10 cellular contexts compared by ENCODE assay signal in genomic region chr13:20232556-20233277, GRCh38. TPM values are rescaled to one million over a fixed set of nuclear protein-coding genes. Genes with fewer than 3 reads are reported as not detected.
DNase-seq lines count a peak whose midpoint lies in the region; ATAC-seq, FAIRE-seq and TF ChIP-seq lines count a peak whose summit lies in the region.
"Had no signal": no experiment of that assay in that cellular context is flagged by ENCODE, and none has a peak within 500 bp of the region (broad histone marks: within the 10 kb centered on the region; RNA-seq: fewer than 3 reads in every experiment).

No MANE protein-coding gene starts in this region.

- no peak for ATAC-seq in HG03139 (IDR thresholded peaks at IDR 0.05; ENCODE audit: unreplicated experiment)

- no peak overlapping the region for H3K27ac Mint-ChIP-seq in neural crest cell (ENCODE audit: unreplicated experiment)

- peak overlapping the region in 1 of 4 experiments; percentile 41; a peak in 1 of 7 replicates for H3K9ac ChIP-seq in H1 (replicated peaks in 1 of 4; ENCODE audit: extremely low read depth in 1 of 4, low read depth in 3 of 4, low read length in 3 of 4)

- TF ChIP-seq RAD21 in H1 (IDR thresholded peaks at IDR 0.05 in 1 of 2, conservative IDR thresholded peaks at IDR 0.05 in 1 of 2; ENCODE audit: low read depth in 2 of 2, low read length in 2 of 2): no peak

- in situ Hi-C loops in HAP-1 (cut with MboI; ENCODE audit: low sequenced_read_pairs): no loop called here

- TF ChIP-seq POLR2A in H1 (IDR thresholded peaks at IDR 0.05; ENCODE audit: control extremely low read depth in 1 of 2, low read depth in 2 of 2, low read length in 2 of 2): no peak

- no peak for DNase-seq in A673 (ENCODE audit: low spot score)
- no peak for DNase-seq in HAP-1 (ENCODE audit: low spot score in 2 of 2)
- no peak for DNase-seq in H1 (ENCODE audit: low read depth in 1 of 2, low spot score in 2 of 2)
- DNase-seq in neural crest cell (ENCODE audit: low read depth, low spot score): no peak
- DNase-seq in NCI-H146 (lab: John Stamatoyannopoulos, UW): no peak
- DNase-seq in islet precursor cell: no peak
- DNase-seq in NOMO-1 treated with dmso at 0.1 percent for 144 hours (lab: John Stamatoyannopoulos, UW; ENCODE audit: unreplicated experiment): no peak
- DNase-seq: NCI-H446 treated with DMSO at 0.1 percent for 48 hours had no signal

- H3K4me3 Mint-ChIP-seq in neural crest cell: peak overlapping the region; percentile 27

- no peak for FAIRE-seq in H1 (lab: Jason Lieb, UNC)

- H2BK20ac ChIP-seq in H1 (ENCODE audit: low read length): no peak overlapping the region

- peaks cover 5% of the 10 kb centered on the region for H3K23me2 ChIP-seq in H1 (ENCODE audit: low read depth, low read length)

- H2BK120ac ChIP-seq in H1 (replicated peaks; ENCODE audit: low read depth, low read length): no peak overlapping the region

- no peak overlapping the region for H3K18ac ChIP-seq in H1 (ENCODE audit: extremely low read depth, low read length)

- peak overlapping the region; percentile 67 to 91 for H3K4me2 ChIP-seq in H1 (ENCODE audit: insufficient read depth in 1 of 2, low read depth in 2 of 2, low read length in 2 of 2)

- H3K27me3 ChIP-seq in A673 (replicated peaks; ENCODE audit: insufficient read depth, low read depth, low read length, poor library complexity): peaks cover 52% of the 10 kb centered on the region
- H3K27me3 ChIP-seq in HAP-1 (ENCODE audit: low read depth): peaks cover 16% of the 10 kb centered on the region
- H3K27me3 ChIP-seq in H1 (replicated peaks in 1 of 4; ENCODE audit: control insufficient read depth in 3 of 4, extremely low read depth in 1 of 4, insufficient read depth in 3 of 4, low read length in 3 of 4): peaks cover 30 to 52% (median 46%) of the 10 kb centered on the region in 4 experiments
- H3K27me3 ChIP-seq: ascending aorta had no signal

- intact Hi-C loops in A673 (cut with micrococcal nuclease; ENCODE audit: unreplicated experiment): no loop called here

- H4K5ac ChIP-seq in H1 (ENCODE audit: insufficient read length, low read depth, low read length): no peak overlapping the region

- H3K4me3 ChIP-seq in A673 (ENCODE audit: low read depth, low read length, poor library complexity, severe bottlenecking) (peak overlapping the region; percentile 25), HAP-1 (peak overlapping the region; percentile 28), H1 (ENCODE audit: extremely low read depth in 1 of 4, insufficient read depth in 2 of 4, low read depth in 3 of 4, low read length in 4 of 4) (peak overlapping the region in 3 of 4 experiments; percentile 32 to 61 (median 34); a peak in 6 of 8 replicates)

- POLR2A ChIA-PET in A673 (lab: Charles Lee; ENCODE audit: low non-redundant PET): no interaction called here
- POLR2A ChIA-PET in H1 (lab: Charles Lee; ENCODE audit: partially characterized antibody): no interaction called here

- no peak for TF ChIP-seq CTCF in A673 (conservative IDR thresholded peaks at IDR 0.05; ENCODE audit: low read depth, low read length)
- no peak for TF ChIP-seq CTCF in H1 (IDR thresholded peaks at IDR 0.05; ENCODE audit: control extremely low read depth in 1 of 3, insufficient read depth in 1 of 3, low read depth in 1 of 3, low read length in 3 of 3)
- TF ChIP-seq CTCF in neural crest cell (conservative IDR thresholded peaks at IDR 0.05): no peak

- peaks cover 9% of the 10 kb centered on the region for H3K4me1 Mint-ChIP-seq in neural crest cell

- H3K36me3 Mint-ChIP-seq in neural crest cell (ENCODE audit: low read depth): no peaks in the 10 kb centered on the region

- no peak overlapping the region for H3K56ac ChIP-seq in H1 (replicated peaks; ENCODE audit: insufficient read length, low read depth, low read length)

- TF ChIP-seq EP300 in H1 (IDR thresholded peaks at IDR 0.05; ENCODE audit: borderline replicate concordance in 1 of 2, low read depth in 2 of 2, low read length in 2 of 2): no peak

- H3K27me3 Mint-ChIP-seq in neural crest cell (ENCODE audit: low read depth): peaks cover 79% of the 10 kb centered on the region

- no peaks in the 10 kb centered on the region for H3K79me1 ChIP-seq in H1 (ENCODE audit: low read depth, low read length)

- H3K36me3 ChIP-seq in A673 (ENCODE audit: insufficient read depth, low read length, poor library complexity, severe bottlenecking) (no peaks in the 10 kb centered on the region), HAP-1 (replicated peaks) (no peaks in the 10 kb centered on the region), H1 (ENCODE audit: control insufficient read depth in 2 of 4, insufficient read depth in 4 of 4, low read length in 3 of 4) (peaks cover 0 to 2% (median 0%) of the 10 kb centered on the region in 4 experiments; a peak in 1 of 8 replicates)
- H3K36me3 ChIP-seq: ascending aorta had no signal

- no peak overlapping the region for H3K23ac ChIP-seq in H1 (ENCODE audit: insufficient read length)

- no peak overlapping the region for H3K14ac ChIP-seq in H1 (ENCODE audit: insufficient read length)

- no peak overlapping the region for H2BK15ac ChIP-seq in H1 (ENCODE audit: low read length)

- H4K20me1 ChIP-seq in H1 (replicated peaks in 1 of 2; ENCODE audit: control insufficient read depth in 1 of 2, insufficient read depth in 2 of 2, low read length in 2 of 2): peaks cover 0 to 10% of the 10 kb centered on the region in 2 experiments

- CTCF ChIA-PET in A673 (lab: Charles Lee) (no interaction called here), H1 (lab: Charles Lee; ENCODE audit: partially characterized antibody) (interaction anchor here (0.6 to 1.3 kb wide), 3 partner anchors 34 to 54 kb away, joined by 3 to 5 read pairs (median 4); no protein-coding TSS in a partner anchor)

- no peaks in the 10 kb centered on the region for H3K79me2 ChIP-seq in H1 (ENCODE audit: control insufficient read depth in 1 of 2, insufficient read depth in 2 of 2, low read length in 2 of 2)

- H3K27ac ChIP-seq in A673 (ENCODE audit: low read depth, low read length, poor library complexity, severe bottlenecking): no peak overlapping the region
- no peak overlapping the region for H3K27ac ChIP-seq in H1 (ENCODE audit: low read depth, low read length)
- H3K27ac ChIP-seq: ascending aorta had no signal

- H3K4ac ChIP-seq in H1 (replicated peaks; ENCODE audit: insufficient read length, low read depth, low read length): no peak overlapping the region

- no peak overlapping the region for H2AFZ ChIP-seq in H1 (ENCODE audit: low read length)

- H2AK5ac ChIP-seq in H1 (ENCODE audit: low read depth, low read length): no peak overlapping the region

- no peak overlapping the region for H2BK5ac ChIP-seq in H1 (ENCODE audit: low read depth, low read length)

- no peak overlapping the region for H2BK12ac ChIP-seq in H1 (ENCODE audit: low read depth, low read length)

- H3K4me1 ChIP-seq in A673 (ENCODE audit: insufficient read depth, low read length, poor library complexity, severe bottlenecking) (no peaks in the 10 kb centered on the region), HAP-1 (no peaks in the 10 kb centered on the region), H1 (replicated peaks in 1 of 4; ENCODE audit: control insufficient read depth in 3 of 4, insufficient read depth in 4 of 4, low read length in 3 of 4) (peaks cover 0 to 7% (median 2%) of the 10 kb centered on the region in 4 experiments; a peak in 4 of 7 replicates)
- H3K4me1 ChIP-seq: ascending aorta had no signal

- no TSS peak for BruUV-seq in A673 (replicated peaks; lab: Mats Ljungman, UMichigan)

- no peak overlapping the region for H4K91ac ChIP-seq in H1 (replicated peaks; ENCODE audit: insufficient read length, low read length)

- H4K8ac ChIP-seq in H1 (ENCODE audit: extremely low read depth, insufficient read depth, low read length): no peak overlapping the region

- H3K9me3 ChIP-seq in A673 (ENCODE audit: low read depth, low read length, poor library complexity, severe bottlenecking) (no peaks in the 10 kb centered on the region), HAP-1 (no peaks in the 10 kb centered on the region), H1 (ENCODE audit: insufficient read depth in 2 of 2, low read depth in 1 of 2, low read length in 1 of 2) (no peaks in the 10 kb centered on the region)
- H3K9me3 ChIP-seq: ascending aorta had no signal

- 54% methylated on average over 17 of the region's 25 CpGs; no CpG with 5 or more reads in 1 of the 2 experiments for WGBS in H1 (ENCODE audit: extremely low coverage in 1 of 2, insufficient coverage in 1 of 2, insufficient read length in 1 of 2, insufficient replicate concordance in 2 of 2, low coverage in 1 of 2, low lambda C conversion rate in 2 of 2, missing lambda C conversion rate in 1 of 2), 2 experiments

- H3K9me3 Mint-ChIP-seq in neural crest cell: no peaks in the 10 kb centered on the region

TF ChIP-seq in H1, 55 proteins besides CTCF, POLR2A, EP300 and RAD21 (continues in another document):
- no peak for TF ChIP-seq HDAC2 (IDR thresholded peaks at IDR 0.05; ENCODE audit: borderline replicate concordance in 1 of 2, low read depth in 2 of 2, low read length in 2 of 2)
- peak; percentile 14 for TF ChIP-seq EZH2 (IDR thresholded peaks at IDR 0.05; ENCODE audit: low read depth, low read length, severe bottlenecking)

RNA-seq across cellular contexts. Expression of gene GJB6, which starts 0.6 kb away (rescaled TPM):
- total RNA-seq in A673 (2021) (not detected in 2 replicates), neural crest cell (not detected in 2 replicates)
- total RNA-seq in H1 (2021; fragmentation: NEBNext Ultra II Directional; extraction: Animal tissue kit (Norgen Biotek cat#: 25700)): not detected in 2 replicates
- polyA plus RNA-seq in H1 (2011; rRNA removed): not detected in 2 replicates
- polyA plus RNA-seq in H1 (2011; cell fraction: cytosol; rRNA removed): not detected
- polyA plus RNA-seq in H1 (2011; cell fraction: nucleus; rRNA removed): not detected
- not detected in 4 replicates for polyA plus RNA-seq in H1 (2012, experiment 1 of 2)
- not detected for polyA plus RNA-seq in H1 (2012, experiment 2 of 2)
- 0.08 TPM for polyA plus RNA-seq in H1 (2013, experiment 1 of 2)
- 0.07 TPM for polyA plus RNA-seq in H1 (2013, experiment 2 of 2)
- not detected in 2 replicates for polyA minus RNA-seq in H1 (2011; rRNA and poly(A)+ RNA removed)
- not detected for polyA minus RNA-seq in H1 (2011; cell fraction: cytosol; rRNA and poly(A)+ RNA removed)
- not detected for polyA minus RNA-seq in H1 (2011; cell fraction: nucleus; rRNA and poly(A)+ RNA removed)
- total RNA-seq: ascending aorta had no signal

RNA-seq across cellular contexts. Expression of gene GJB2, which starts 40.0 kb away (rescaled TPM):
- total RNA-seq in A673 (2021): not detected in 2 replicates
- 0.17 and 0.20 TPM in 2 replicates for total RNA-seq in H1 (2021; fragmentation: NEBNext Ultra II Directional; extraction: Animal tissue kit (Norgen Biotek cat#: 25700))
- 0.11 and 0.21 TPM in 2 replicates for polyA plus RNA-seq in H1 (2011; rRNA removed)
- 0.10 TPM for polyA plus RNA-seq in H1 (2011; cell fraction: cytosol; rRNA removed)
- 0.04 TPM for polyA plus RNA-seq in H1 (2011; cell fraction: nucleus; rRNA removed)
- 0.19 to 0.29 TPM (median 0.28 TPM) in 4 replicates for polyA plus RNA-seq in H1 (2012, experiment 1 of 2)
- polyA plus RNA-seq in H1 (2012, experiment 2 of 2): 0.16 TPM
- 0.32 TPM for polyA plus RNA-seq in H1 (2013, experiment 1 of 2)
- 0.39 TPM for polyA plus RNA-seq in H1 (2013, experiment 2 of 2)
- 0.15 and 0.22 TPM in 2 replicates for polyA minus RNA-seq in H1 (2011; rRNA and poly(A)+ RNA removed)
- not detected for polyA minus RNA-seq in H1 (2011; cell fraction: cytosol; rRNA and poly(A)+ RNA removed)
- polyA minus RNA-seq in H1 (2011; cell fraction: nucleus; rRNA and poly(A)+ RNA removed): 0.30 TPM
- total RNA-seq in neural crest cell: not detected in 2 replicates
